ENCODE assay signal across 9 cellular contexts in genomic region chr9:4663956-4664355, GRCh38. TPM values are rescaled to one million over a fixed set of nuclear protein-coding genes. Genes with fewer than 3 reads are reported as not detected.
A peak's percentile ranks its signal among the peaks of the same experiment; 100 is the strongest.
DNase-seq lines count a peak whose midpoint lies in the region; TF ChIP-seq lines count a peak whose summit lies in the region.
"Had no signal": no experiment of that assay in that cellular context is flagged by ENCODE, and none has a peak within 500 bp of the region (broad histone marks: within the 10 kb centered on the region; RNA-seq: fewer than 3 reads in every experiment).

No MANE protein-coding gene starts in this region.

- H3K36me3 ChIP-seq in SU-DHL-6 (ENCODE audit: low read length) (no peaks in the 10 kb centered on the region), smooth muscle cell (ENCODE audit: low read depth) (no peaks in the 10 kb centered on the region)

- peaks cover 3% of the 10 kb centered on the region for H3K36me3 Mint-ChIP-seq in T-helper 2 cell treated with Interferon-gamma antibody and Interleukin-4, amounts not matched to agents 5 μg/mL and 100 μg/mL, for 36 hours (ENCODE audit: low read depth)
- H3K36me3 Mint-ChIP-seq in glutamatergic neuron (ENCODE audit: unreplicated experiment): no peaks in the 10 kb centered on the region

- TF ChIP-seq CTCF in SU-DHL-6 (IDR thresholded peaks at IDR 0.05; ENCODE audit: insufficient read depth, low read length, poor library complexity, severe bottlenecking) (no peak), glutamatergic neuron (IDR thresholded peaks at IDR 0.05; ENCODE audit: partially characterized antibody, unreplicated experiment) (no peak), smooth muscle cell (IDR thresholded peaks at IDR 0.05; ENCODE audit: borderline replicate concordance, insufficient read depth, poor library complexity, severe bottlenecking) (no peak)

- H3K4me3 Mint-ChIP-seq in T-helper 2 cell treated with Interferon-gamma antibody and Interleukin-4, amounts not matched to agents 5 μg/mL and 100 μg/mL, for 36 hours: peak overlapping the region; percentile 2
- peak overlapping the region; percentile 39 for H3K4me3 Mint-ChIP-seq in glutamatergic neuron (ENCODE audit: unreplicated experiment)

- H3K4me2 ChIP-seq in SU-DHL-6 (ENCODE audit: low read depth, low read length, poor library complexity, severe bottlenecking) (peak overlapping the region; percentile 50), smooth muscle cell (peak overlapping the region; percentile 95)

- H3K4me3 ChIP-seq in SU-DHL-6 (ENCODE audit: insufficient read depth, low read length, poor library complexity, severe bottlenecking) (no peak overlapping the region), smooth muscle cell (peak overlapping the region; percentile 80)

- H3K9me3 ChIP-seq in SU-DHL-6 (ENCODE audit: insufficient read depth, low read length) (no peaks in the 10 kb centered on the region), smooth muscle cell (replicated peaks; ENCODE audit: low read depth) (no peaks in the 10 kb centered on the region)

- H3K27ac ChIP-seq in SU-DHL-6 (ENCODE audit: low read depth, low read length) (no peak overlapping the region), smooth muscle cell (ENCODE audit: low read depth) (no peak overlapping the region)

- 90% methylated on average over 3 of the region's 3 CpGs for WGBS in smooth muscle cell (ENCODE audit: low lambda C conversion rate)

- no peak for DNase-seq in T-helper 2 cell treated with Interferon-gamma antibody and Interleukin-4, amounts not matched to agents 5 μg/mL and 100 μg/mL, for 36 hours (ENCODE audit: low spot score)
- DNase-seq in T-helper 2 cell (no peak), glutamatergic neuron (no peak), smooth muscle cell (lab: John Stamatoyannopoulos, UW; ENCODE audit: unreplicated experiment) (no peak), SK-N-DZ (ENCODE audit: low spot score) (no peak), activated gamma-delta T cell treated with Interleukin-2 at 50 U/mL for 16 hours (no peak), NCI-H1436 treated with DMSO at 0.1 percent for 48 hours (lab: John Stamatoyannopoulos, UW) (no peak)
- DNase-seq: caudate nucleus had no signal

- H3K27me3 Mint-ChIP-seq in T-helper 2 cell treated with Interferon-gamma antibody and Interleukin-4, amounts not matched to agents 5 μg/mL and 100 μg/mL, for 36 hours (ENCODE audit: low read depth): peaks cover 19% of the 10 kb centered on the region
- H3K27me3 Mint-ChIP-seq in glutamatergic neuron (ENCODE audit: unreplicated experiment): peaks cover 4% of the 10 kb centered on the region

- no peaks in the 10 kb centered on the region for H3K9me3 Mint-ChIP-seq in T-helper 2 cell treated with Interferon-gamma antibody and Interleukin-4, amounts not matched to agents 5 μg/mL and 100 μg/mL, for 36 hours
- H3K9me3 Mint-ChIP-seq in glutamatergic neuron (ENCODE audit: unreplicated experiment): peaks cover 6% of the 10 kb centered on the region

- peaks cover 6% of the 10 kb centered on the region for H3F3A ChIP-seq in SU-DHL-6 (ENCODE audit: insufficient read depth)
- peaks cover 17% of the 10 kb centered on the region for H3F3A ChIP-seq in smooth muscle cell (ENCODE audit: low read depth)

- H3K9me2 ChIP-seq in SU-DHL-6 (replicated peaks; ENCODE audit: insufficient read depth, low read length): no peaks in the 10 kb centered on the region

- H3K79me2 ChIP-seq in SU-DHL-6 (ENCODE audit: insufficient read depth, low read length): no peaks in the 10 kb centered on the region
- H3K79me2 ChIP-seq in smooth muscle cell (ENCODE audit: low read depth): no peaks in the 10 kb centered on the region

- H3K27me3 ChIP-seq in SU-DHL-6 (ENCODE audit: low read length): no peaks in the 10 kb centered on the region
- peaks cover 6% of the 10 kb centered on the region for H3K27me3 ChIP-seq in smooth muscle cell (ENCODE audit: low read depth)

- H4K20me1 ChIP-seq in SU-DHL-6 (ENCODE audit: low read depth, low read length) (no peaks in the 10 kb centered on the region), smooth muscle cell (ENCODE audit: low read depth) (no peaks in the 10 kb centered on the region)

- no peak overlapping the region for H3K27ac Mint-ChIP-seq in T-helper 2 cell treated with Interferon-gamma antibody and Interleukin-4, amounts not matched to agents 5 μg/mL and 100 μg/mL, for 36 hours
- no peak overlapping the region for H3K27ac Mint-ChIP-seq in glutamatergic neuron (ENCODE audit: unreplicated experiment)

- H3K9ac ChIP-seq in SU-DHL-6 (ENCODE audit: low read length) (no peak overlapping the region), smooth muscle cell (ENCODE audit: low read depth) (no peak overlapping the region)

- H2AFZ ChIP-seq in SU-DHL-6 (ENCODE audit: low read depth, low read length, severe bottlenecking) (no peak overlapping the region), smooth muscle cell (ENCODE audit: low read depth) (no peak overlapping the region)

- peaks cover 13% of the 10 kb centered on the region for H3K4me1 ChIP-seq in smooth muscle cell (ENCODE audit: low read depth)

- H3K4me1 Mint-ChIP-seq in T-helper 2 cell treated with Interferon-gamma antibody and Interleukin-4, amounts not matched to agents 5 μg/mL and 100 μg/mL, for 36 hours (ENCODE audit: low read depth): peaks cover 48% of the 10 kb centered on the region
- H3K4me1 Mint-ChIP-seq in glutamatergic neuron (ENCODE audit: low read depth, unreplicated experiment): peaks cover 19% of the 10 kb centered on the region

RNA-seq across cellular contexts. Expression of gene PLPP6, which starts 1.9 kb away (rescaled TPM):
- 12.0 TPM for total RNA-seq in glutamatergic neuron (ENCODE audit: unreplicated experiment)
- 5.4 and 6.2 TPM in 2 replicates for total RNA-seq in smooth muscle cell
- 2.6 and 2.7 TPM in 2 replicates for polyA plus RNA-seq in smooth muscle cell
- 7.4 and 9.4 TPM in 2 replicates for polyA plus RNA-seq in SK-N-DZ (2014; cell fraction: cytosol; rRNA removed)
- polyA plus RNA-seq in SK-N-DZ (2014; cell fraction: nucleus; rRNA removed): 4.6 and 8.9 TPM in 2 replicates

RNA-seq across cellular contexts. Expression of gene SPATA6L, which starts 2.3 kb away (rescaled TPM):
- total RNA-seq in glutamatergic neuron (ENCODE audit: unreplicated experiment): 0.59 TPM
- total RNA-seq in smooth muscle cell: 0.67 and 0.81 TPM in 2 replicates
- polyA plus RNA-seq in smooth muscle cell: 0.57 and 0.80 TPM in 2 replicates
- not detected in 2 replicates for polyA plus RNA-seq in SK-N-DZ (2014; cell fraction: cytosol; rRNA removed)
- not detected in 2 replicates for polyA plus RNA-seq in SK-N-DZ (2014; cell fraction: nucleus; rRNA removed)

RNA-seq across cellular contexts. Expression of gene CDC37L1, which starts 15.4 kb away (rescaled TPM):
- total RNA-seq in glutamatergic neuron (ENCODE audit: unreplicated experiment) (20.8 TPM), smooth muscle cell (19.2 and 35.8 TPM in 2 replicates)
- polyA plus RNA-seq in smooth muscle cell: 11.7 and 16.0 TPM in 2 replicates
- 4.5 and 7.7 TPM in 2 replicates for polyA plus RNA-seq in SK-N-DZ (2014; cell fraction: cytosol; rRNA removed)
- polyA plus RNA-seq in SK-N-DZ (2014; cell fraction: nucleus; rRNA removed): 4.5 and 4.7 TPM in 2 replicates
